Comparison of ENCODE assay signal across 11 cellular contexts in the genomic region with DNA sequence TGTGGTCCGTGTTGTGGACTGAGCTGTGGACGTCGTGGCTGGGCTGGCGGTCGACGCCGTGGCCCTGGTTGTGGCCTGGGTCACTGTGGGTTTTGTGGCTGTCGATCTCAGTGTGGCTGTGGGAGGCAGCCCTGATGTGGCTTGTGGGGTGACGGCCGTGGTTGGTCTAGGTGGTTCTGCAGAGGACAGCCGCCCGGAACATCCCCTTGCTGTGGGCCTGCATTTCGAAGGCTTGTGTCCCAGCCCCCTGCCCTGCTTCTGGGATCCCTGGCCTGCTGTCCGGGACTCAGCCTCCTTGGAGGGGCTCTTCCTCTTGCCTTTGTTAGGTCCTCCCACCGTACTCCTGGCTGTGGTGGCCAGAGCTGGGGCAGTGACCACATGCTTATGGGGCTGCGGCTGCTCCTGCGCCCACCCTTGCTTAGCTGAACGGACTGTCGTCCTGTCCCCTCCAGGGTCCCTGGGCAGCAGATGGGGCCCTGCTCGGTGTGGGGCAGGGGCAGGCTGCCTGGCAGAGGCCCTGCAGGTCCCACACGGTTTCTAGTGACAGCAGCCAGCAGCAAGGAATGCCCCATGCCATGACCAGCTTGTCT. TPM values are rescaled to one million over a fixed set of nuclear protein-coding genes. Genes with fewer than 3 reads are reported as not detected.
"Had no signal": no experiment of that assay in that cellular context is flagged by ENCODE, and none has a peak within 500 bp of the region (broad histone marks: within the 10 kb centered on the region; RNA-seq: fewer than 3 reads in every experiment).

No MANE protein-coding gene starts in this region.

- H3K9me3 ChIP-seq: HAP-1 had no signal

- DNase-seq: H7, HFFc6, KBM-7 had no signal

- H3K9ac ChIP-seq: KMS-11 had no signal

- ATAC-seq: HCT116, HepG2 had no signal

- H3K4me2 ChIP-seq: GM23338, KMS-11 had no signal

- H3K4me3 ChIP-seq: GM23338, HAP-1 had no signal

- H3K27ac ChIP-seq: HL-60, KMS-11 had no signal

- H3K36me3 ChIP-seq: HAP-1 had no signal

- H3K4me1 ChIP-seq: HAP-1 had no signal

RNA-seq across cellular contexts. Expression of a gene that starts 17.1 kb away (rescaled TPM):
- total RNA-seq: GM23338, H4, H7, HepG2, HFFc6, HT1080 had no signal

RNA-seq across cellular contexts. Expression of a gene that starts 55.3 kb away (rescaled TPM):
- total RNA-seq: GM23338, H4, H7, HepG2, HT1080 had no signal
